ENCODE assay signal across 8 cellular contexts in genomic region chr22:24631430-24632016, GRCh38. TPM values are rescaled to one million over a fixed set of nuclear protein-coding genes. Genes with fewer than 3 reads are reported as not detected.
A peak's percentile ranks its signal among the peaks of the same experiment; 100 is the strongest.
DNase-seq lines count a peak whose midpoint lies in the region; ATAC-seq and TF ChIP-seq lines count a peak whose summit lies in the region.
"Not testable (repeated sequence)": the region's sequence is repeated elsewhere in the genome, so short reads cannot be mapped to it uniquely, and the experiment has no call there.

No MANE protein-coding gene starts in this region.

- H2BK15ac ChIP-seq in IMR-90 (ENCODE audit: low read depth, low read length), result not testable (repeated sequence)

- POLR2A ChIA-PET in Caco-2 (lab: Charles Lee); IMR-90 (lab: Charles Lee; ENCODE audit: unreplicated experiment): not testable (repeated sequence)

- 0 out of 2 replicates have a peak, but pooled peaks have one; percentile 32 for ATAC-seq in IMR-90 (ENCODE audit: low read depth)
- not testable (repeated sequence) for ATAC-seq in right cardiac atrium; lung (ENCODE audit: insufficient read depth, low FRiP score)

- H3K4me1 ChIP-seq in Caco-2, result peaks cover 22% of the 10 kb centered on the region
- H3K4me1 ChIP-seq in IMR-90 (ENCODE audit: control insufficient read depth, insufficient read depth, low read length), result peaks cover 13% of the 10 kb centered on the region; the same call in 1 of the 2 replicates
- not testable (repeated sequence) for H3K4me1 ChIP-seq in right cardiac atrium (ENCODE audit: control insufficient read depth, insufficient read depth, low read length); lung (ENCODE audit: control insufficient read depth in 2 of 2, insufficient read depth in 2 of 2, low read length in 2 of 2); trophoblast cell (ENCODE audit: control insufficient read depth in 1 of 2, insufficient read depth in 2 of 2, low read length in 2 of 2); thymus (ENCODE audit: control insufficient read depth, insufficient read depth, low read length)

- H3K23ac ChIP-seq in IMR-90 (ENCODE audit: low read depth, low read length); trophoblast cell (ENCODE audit: low read length): not testable (repeated sequence)

- WGBS in IMR-90 (ENCODE audit: extremely low coverage in 2 of 2, insufficient read length in 1 of 2), 2 experiments, result no CpG with 5 or more reads among the region's 15 CpGs
- 42% methylated on average over 15 of the region's 15 CpGs for WGBS in right cardiac atrium
- 35 to 65% methylated on average over 9 to 15 of the region's 15 CpGs for WGBS in lung, 2 donors
- no CpG with 5 or more reads among the region's 15 CpGs for WGBS in trophoblast cell (ENCODE audit: extremely low coverage, insufficient coverage, insufficient read length)
- 92% methylated on average over 14 of the region's 15 CpGs for WGBS in thymus

- not testable (repeated sequence) for H2BK120ac ChIP-seq in IMR-90 (ENCODE audit: low read depth, low read length); trophoblast cell (ENCODE audit: insufficient read depth, low read length, poor library complexity)

- H3K79me1 ChIP-seq in IMR-90 (ENCODE audit: low read depth in 1 of 2, low read length in 2 of 2); trophoblast cell (ENCODE audit: low read length): not testable (repeated sequence)

- not testable (repeated sequence) for H3K27me3 ChIP-seq in Caco-2 (replicated peaks; ENCODE audit: control insufficient read depth, insufficient read depth, low read length); IMR-90 (ENCODE audit: control insufficient read depth, insufficient read depth, low read length); right cardiac atrium (ENCODE audit: control insufficient read depth, insufficient read depth); lung (ENCODE audit: control insufficient read depth, insufficient read depth); trophoblast cell (ENCODE audit: insufficient read depth, low read length); thymus (ENCODE audit: control insufficient read depth, insufficient read depth)

- H3K9me1 ChIP-seq in IMR-90 (ENCODE audit: insufficient read depth, low read length), result not testable (repeated sequence)

- H4K12ac ChIP-seq in trophoblast cell (ENCODE audit: low read depth, low read length), result not testable (repeated sequence)

- in situ Hi-C loops in IMR-90 (cut with MboI; ENCODE audit: low sequenced_read_pairs), result not testable (repeated sequence)

- H2AK9ac ChIP-seq in IMR-90 (replicated peaks; ENCODE audit: low read depth, low read length, poor library complexity), result not testable (repeated sequence)

- H3K9me3 ChIP-seq in Caco-2; IMR-90 (ENCODE audit: control insufficient read depth, insufficient read depth, low read length); right cardiac atrium (ENCODE audit: control insufficient read depth, low read length); lung (ENCODE audit: control insufficient read depth in 2 of 2, insufficient read depth in 1 of 2, low read length in 1 of 2); trophoblast cell (ENCODE audit: insufficient read depth, low read depth, low read length); thymus (ENCODE audit: control insufficient read depth): not testable (repeated sequence)

- H4K8ac ChIP-seq in IMR-90 (ENCODE audit: low read depth in 2 of 2, low read length in 2 of 2), result peak overlapping the region in 1 of 2 experiments; percentile 40; a peak in 1 of 4 replicates
- not testable (repeated sequence) for H4K8ac ChIP-seq in trophoblast cell (ENCODE audit: low read depth, low read length)

- not testable (repeated sequence) for H3K56ac ChIP-seq in IMR-90 (ENCODE audit: extremely low read depth, insufficient read depth, low read length)

- H4K91ac ChIP-seq in IMR-90 (ENCODE audit: insufficient read depth, low read depth, low read length); trophoblast cell (ENCODE audit: low read depth, low read length): not testable (repeated sequence)

- H4K5ac ChIP-seq in IMR-90 (ENCODE audit: low read depth, low read length), result not testable (repeated sequence)

- H3K9me3 Mint-ChIP-seq in Caco-2 (ENCODE audit: unreplicated experiment), result not testable (repeated sequence)

- not testable (repeated sequence) for H2AFZ ChIP-seq in IMR-90 (replicated peaks; ENCODE audit: low read length, poor library complexity); trophoblast cell (ENCODE audit: insufficient read depth, low read length, poor library complexity)

- H3K36me3 Mint-ChIP-seq in Caco-2 (ENCODE audit: insufficient read depth, unreplicated experiment), result not testable (repeated sequence)

- dilution Hi-C loops in IMR-90 (cut with HindIII; ENCODE audit: low sequenced_read_pairs, unreplicated experiment), result not testable (repeated sequence)

- not testable (repeated sequence) for H4K20me1 ChIP-seq in IMR-90 (ENCODE audit: insufficient read depth, low read length)

- H3K4me2 ChIP-seq in IMR-90 (ENCODE audit: low read depth, low read length); trophoblast cell (ENCODE audit: low read length): not testable (repeated sequence)

- not testable (repeated sequence) for H3K79me2 ChIP-seq in trophoblast cell (ENCODE audit: control insufficient read depth, insufficient read depth, low read length, poor library complexity)

- not testable (repeated sequence) for H2BK20ac ChIP-seq in IMR-90 (ENCODE audit: low read depth, low read length)

- H3K4ac ChIP-seq in IMR-90 (ENCODE audit: low read depth, low read length); trophoblast cell (ENCODE audit: low read depth, low read length): not testable (repeated sequence)

- TF ChIP-seq CTCF in Caco-2 (IDR thresholded peaks at IDR 0.05; ENCODE audit: insufficient read depth in 1 of 2, low read depth in 1 of 2, low read length in 1 of 2, severe bottlenecking in 1 of 2, unreplicated experiment in 1 of 2); IMR-90 (conservative IDR thresholded peaks at IDR 0.05; ENCODE audit: low read depth, low read length); fibroblast of mammary gland (conservative IDR thresholded peaks at IDR 0.05; ENCODE audit: control insufficient read depth, insufficient read depth, low read depth, low read length); lung (IDR thresholded peaks at IDR 0.05; ENCODE audit: control extremely low read depth, extremely low read depth): not testable (repeated sequence)

- TF ChIP-seq RAD21 in IMR-90 (IDR thresholded peaks at IDR 0.05; ENCODE audit: low read length), result not testable (repeated sequence)

- CTCF ChIA-PET in Caco-2 (lab: Charles Lee); IMR-90 (lab: Yijun Ruan, JAX): not testable (repeated sequence)

- peak overlapping the region; percentile 55; the same call in 1 of the 2 replicates for H3K27ac ChIP-seq in IMR-90 (ENCODE audit: insufficient read depth, low read length)
- not testable (repeated sequence) for H3K27ac ChIP-seq in right cardiac atrium (ENCODE audit: low read length); trophoblast cell (ENCODE audit: low read depth, low read length)
- H3K27ac ChIP-seq in lung (ENCODE audit: low read depth in 1 of 2, low read length in 1 of 2), result peak overlapping the region in 1 of 2 donors; percentile 89
- H3K27ac ChIP-seq in thymus (ENCODE audit: low read depth), result peak overlapping the region; percentile 5

- peaks cover 18% of the 10 kb centered on the region for H3K4me1 Mint-ChIP-seq in Caco-2 (ENCODE audit: low read depth, unreplicated experiment)

- H3K4me3 Mint-ChIP-seq in Caco-2 (ENCODE audit: unreplicated experiment), result peak overlapping the region; percentile 13

- H3K36me3 ChIP-seq in Caco-2 (ENCODE audit: control insufficient read depth, insufficient read depth, low read length); IMR-90 (ENCODE audit: control insufficient read depth, insufficient read depth, low read length); lung (ENCODE audit: control insufficient read depth in 2 of 2, insufficient read depth in 2 of 2, low read length in 2 of 2); trophoblast cell (ENCODE audit: control insufficient read depth in 1 of 2, insufficient read depth in 2 of 2, low read length in 2 of 2); thymus (ENCODE audit: control insufficient read depth, insufficient read depth): not testable (repeated sequence)

- not testable (repeated sequence) for H3K14ac ChIP-seq in IMR-90 (replicated peaks; ENCODE audit: low read depth, low read length)
- peak overlapping the region; percentile 44 for H3K14ac ChIP-seq in trophoblast cell (ENCODE audit: low read length)

- not testable (repeated sequence) for H2BK5ac ChIP-seq in IMR-90 (ENCODE audit: low read depth, low read length, poor library complexity, severe bottlenecking); trophoblast cell (ENCODE audit: low read depth, low read length, poor library complexity)

- TF ChIP-seq POLR2A in IMR-90 (IDR thresholded peaks at IDR 0.05; ENCODE audit: low read depth, low read length), result not testable (repeated sequence)

- not testable (repeated sequence) for H3K4me3 ChIP-seq in Caco-2 (ENCODE audit: low read depth, low read length); IMR-90 (ENCODE audit: insufficient read depth, low read depth, low read length); fibroblast of mammary gland (ENCODE audit: control insufficient read depth, low read depth, low read length); right cardiac atrium (ENCODE audit: low read length); lung; trophoblast cell (ENCODE audit: low read depth, low read length); thymus (ENCODE audit: low read length)

- H3K18ac ChIP-seq in IMR-90 (ENCODE audit: low read depth, low read length); trophoblast cell (ENCODE audit: low read length): not testable (repeated sequence)

- H3K27me3 Mint-ChIP-seq in Caco-2 (ENCODE audit: insufficient read depth, unreplicated experiment), result not testable (repeated sequence)

- not testable (repeated sequence) for H3K9ac ChIP-seq in IMR-90 (ENCODE audit: low read depth, low read length); trophoblast cell (ENCODE audit: low read length)

- peak overlapping the region; percentile 82 for H3K27ac Mint-ChIP-seq in Caco-2 (ENCODE audit: unreplicated experiment)

- not testable (repeated sequence) for BruUV-seq in Caco-2 (replicated peaks; lab: Mats Ljungman, UMichigan); IMR-90 (replicated peaks; lab: Mats Ljungman, UMichigan)

- intact Hi-C loops in Caco-2 (cut with micrococcal nuclease; ENCODE audit: unreplicated experiment), result loop anchor here (10.0 kb wide), 1 partner anchor 123 kb away; no protein-coding TSS in a partner anchor
- intact Hi-C loops in IMR-90 (cut with micrococcal nuclease); right cardiac atrium (cut with DNase I): not testable (repeated sequence)

- H2BK12ac ChIP-seq in trophoblast cell (ENCODE audit: low read length), result not testable (repeated sequence)

- H2AK5ac ChIP-seq in IMR-90 (ENCODE audit: low read depth, low read length); trophoblast cell (ENCODE audit: low read length): not testable (repeated sequence)

- DNase-seq in Caco-2 (peak; percentile 32 to 52), IMR-90 (peak; percentile 36), astrocyte of the hippocampus (ENCODE audit: low read depth, low spot score) (peak; percentile 47), fibroblast of mammary gland (ENCODE audit: low read depth) (peak; percentile 0), right cardiac atrium (peak; percentile 61 to 83 (median 77)), lung (ENCODE audit: low spot score) (peak; percentile 76)
- DNase-seq in trophoblast cell, result not testable (repeated sequence)

RNA-seq across cellular contexts. Expression of gene GGT1, which starts 28.5 kb away (rescaled TPM):
- 9.4 and 12.4 TPM in 2 replicates for total RNA-seq in Caco-2 (2022)
- 1.7 and 3.4 TPM in 2 replicates for total RNA-seq in IMR-90 (2012; rRNA removed)
- 7.3 and 8.1 TPM in 2 replicates for polyA plus RNA-seq in IMR-90 (2012; rRNA removed)
- 3.7 and 12.1 TPM in 2 replicates for polyA plus RNA-seq in IMR-90 (2012; cell fraction: cytosol; rRNA removed)
- 11.7 and 22.2 TPM in 2 replicates for polyA plus RNA-seq in IMR-90 (2012; cell fraction: nucleus; rRNA removed; ENCODE audit: low replicate concordance)
- 1 to 10 TPM; 4.1 to 7.2 (median 5.9) TPM for total RNA-seq in right cardiac atrium
- polyA plus RNA-seq in right cardiac atrium, result 3.7 TPM
- 10 to 100 TPM; 31.8 to 69.7 TPM for total RNA-seq in lung
- polyA plus RNA-seq in lung, result 100 to 1,000 TPM in 1 of 2 donors, 10 to 100 TPM in 1; 36.1 to 162 TPM
- polyA plus RNA-seq in trophoblast cell (2013), result 14.0 and 15.1 TPM in 2 replicates
- polyA plus RNA-seq in thymus, result 26.4 TPM

RNA-seq across cellular contexts. Expression of gene LRRC75B, which starts 38.6 kb away (rescaled TPM):
- total RNA-seq in Caco-2 (2022) (18.6 and 20.4 TPM in 2 replicates), IMR-90 (2012; rRNA removed) (1.4 and 1.6 TPM in 2 replicates), right cardiac atrium (1 to 10 TPM; 5.1 to 7.3 (median 5.9) TPM), lung (10 to 100 TPM in 1 of 2 donors, 1 to 10 TPM in 1; 8.9 to 17.9 TPM)
- polyA plus RNA-seq in IMR-90 (2012; rRNA removed) (9.4 and 10.7 TPM in 2 replicates), right cardiac atrium (6.1 TPM), lung (10 to 100 TPM in 1 of 2 donors, 1 to 10 TPM in 1; 4.4 to 13.3 TPM), thymus (7.7 TPM)
- polyA plus RNA-seq in IMR-90 (2012; cell fraction: cytosol; rRNA removed), result 4.4 and 12.6 TPM in 2 replicates
- polyA plus RNA-seq in IMR-90 (2012; cell fraction: nucleus; rRNA removed; ENCODE audit: low replicate concordance), result 49.1 and 126 TPM in 2 replicates
- 7.1 and 7.5 TPM in 2 replicates for polyA plus RNA-seq in trophoblast cell (2013)
